1 cellular context compared by ENCODE assay signal in the genomic region with DNA sequence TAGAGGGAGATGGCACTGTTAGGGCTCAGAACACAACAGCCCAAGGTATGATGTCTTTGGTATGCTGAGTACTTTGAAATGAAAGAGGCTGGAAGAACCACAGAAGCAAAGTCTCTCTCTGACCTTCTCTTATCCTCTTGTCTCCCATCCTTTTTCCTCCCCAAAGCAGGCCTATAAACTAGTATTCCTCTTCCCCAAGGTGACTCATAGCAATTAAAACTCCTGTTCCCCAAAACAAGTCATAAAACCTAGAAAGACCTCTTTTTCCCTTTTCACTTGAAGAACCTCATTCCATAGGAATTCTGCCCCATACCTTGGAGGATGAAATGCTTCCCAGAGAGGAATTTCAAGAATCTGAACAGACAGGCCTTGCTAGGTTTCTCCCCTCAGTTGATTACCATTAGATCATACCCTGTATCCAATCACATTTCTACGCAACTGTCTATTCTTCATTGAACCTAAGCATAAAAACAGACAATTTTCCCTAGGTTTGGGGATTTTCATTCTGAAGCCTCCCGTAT.
TF ChIP-seq lines count a peak whose summit lies in the region.

No MANE protein-coding gene starts in this region.

TF ChIP-seq in WTC11, 78 proteins besides CTCF, POLR2A, EP300 and RAD21 (continued from another document):
- TF ChIP-seq, protein P1, sequence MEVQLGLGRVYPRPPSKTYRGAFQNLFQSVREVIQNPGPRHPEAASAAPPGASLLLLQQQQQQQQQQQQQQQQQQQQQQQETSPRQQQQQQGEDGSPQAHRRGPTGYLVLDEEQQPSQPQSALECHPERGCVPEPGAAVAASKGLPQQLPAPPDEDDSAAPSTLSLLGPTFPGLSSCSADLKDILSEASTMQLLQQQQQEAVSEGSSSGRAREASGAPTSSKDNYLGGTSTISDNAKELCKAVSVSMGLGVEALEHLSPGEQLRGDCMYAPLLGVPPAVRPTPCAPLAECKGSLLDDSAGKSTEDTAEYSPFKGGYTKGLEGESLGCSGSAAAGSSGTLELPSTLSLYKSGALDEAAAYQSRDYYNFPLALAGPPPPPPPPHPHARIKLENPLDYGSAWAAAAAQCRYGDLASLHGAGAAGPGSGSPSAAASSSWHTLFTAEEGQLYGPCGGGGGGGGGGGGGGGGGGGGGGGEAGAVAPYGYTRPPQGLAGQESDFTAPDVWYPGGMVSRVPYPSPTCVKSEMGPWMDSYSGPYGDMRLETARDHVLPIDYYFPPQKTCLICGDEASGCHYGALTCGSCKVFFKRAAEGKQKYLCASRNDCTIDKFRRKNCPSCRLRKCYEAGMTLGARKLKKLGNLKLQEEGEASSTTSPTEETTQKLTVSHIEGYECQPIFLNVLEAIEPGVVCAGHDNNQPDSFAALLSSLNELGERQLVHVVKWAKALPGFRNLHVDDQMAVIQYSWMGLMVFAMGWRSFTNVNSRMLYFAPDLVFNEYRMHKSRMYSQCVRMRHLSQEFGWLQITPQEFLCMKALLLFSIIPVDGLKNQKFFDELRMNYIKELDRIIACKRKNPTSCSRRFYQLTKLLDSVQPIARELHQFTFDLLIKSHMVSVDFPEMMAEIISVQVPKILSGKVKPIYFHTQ (CRISPR knock-in tag; IDR thresholded peaks at IDR 0.05), result peak; percentile 73; the same call in 1 of the 2 replicates
- no peak for TF ChIP-seq KAT7 (CRISPR knock-in tag; IDR thresholded peaks at IDR 0.05; ENCODE audit: borderline replicate concordance)
